Comparison of ENCODE assay signal across 10 cellular contexts in genomic region chr6:25250878-25251277, GRCh38. TPM values are rescaled to one million over a fixed set of nuclear protein-coding genes. Genes with fewer than 3 reads are reported as not detected.
DNase-seq lines count a peak whose midpoint lies in the region; ATAC-seq, FAIRE-seq and TF ChIP-seq lines count a peak whose summit lies in the region.
"Had no signal": no experiment of that assay in that cellular context is flagged by ENCODE, and none has a peak within 500 bp of the region (broad histone marks: within the 10 kb centered on the region; RNA-seq: fewer than 3 reads in every experiment).

No MANE protein-coding gene starts in this region.

- no peak overlapping the region for H3K4me3 Mint-ChIP-seq in T-cell
- H3K4me3 Mint-ChIP-seq: WTC11 had no signal

- H3K27ac Mint-ChIP-seq in T-cell = no peak overlapping the region
- H3K27ac Mint-ChIP-seq: WTC11 had no signal

- H3K27me3 Mint-ChIP-seq in T-cell = peaks cover 4 to 10% of the 10 kb centered on the region in 2 donors

- TF ChIP-seq POLR2A in GM12892 (IDR thresholded peaks at IDR 0.05; ENCODE audit: low read depth, low read length) = no peak

- H3K36me3 Mint-ChIP-seq in T-cell = no peaks in the 10 kb centered on the region
- H3K36me3 Mint-ChIP-seq: WTC11 had no signal

- H3K4me1 Mint-ChIP-seq in T-cell = no peaks in the 10 kb centered on the region
- H3K4me1 Mint-ChIP-seq: WTC11 had no signal

- POLR2A ChIA-PET in T-cell (lab: Charles Lee) = interaction anchor here in 1 of 2 donors (0.7 kb wide), 1 partner anchor 9 kb away, joined by 3 read pairs; no protein-coding TSS in a partner anchor

- ATAC-seq in GM21423 (IDR thresholded peaks at IDR 0.05; ENCODE audit: unreplicated experiment) (peak; percentile 67), T-cell (replicated peaks in 1 of 4) (no peak)
- ATAC-seq: K562, WTC11 had no signal

- CTCF ChIA-PET in T-cell (lab: Charles Lee) = interaction anchor here in 1 of 2 donors (0.6 kb wide), 1 partner anchor 385 kb away, joined by 3 read pairs; no protein-coding TSS in a partner anchor

- FAIRE-seq in GM12892 (lab: Jason Lieb, UNC) = peak; percentile 84
- FAIRE-seq: K562 had no signal

- H3K9me3 Mint-ChIP-seq in T-cell = no peaks in the 10 kb centered on the region
- H3K9me3 Mint-ChIP-seq: WTC11 had no signal

- DNase-seq in GM12892 (ENCODE audit: insufficient read length) = no peak
- DNase-seq in LHCN-M2 (ENCODE audit: low read depth) = peak; percentile 65
- peak; percentile 71 for DNase-seq in glomerular visceral epithelial cell (ENCODE audit: extremely low spot score)
- no peak for DNase-seq in SHP77 treated with DMSO at 0.1 percent for 48 hours (lab: John Stamatoyannopoulos, UW)
- DNase-seq in AML-193 (lab: John Stamatoyannopoulos, UW) = no peak
- DNase-seq in activated gamma-delta T cell (lab: John Stamatoyannopoulos, UW) = no peak
- DNase-seq in T-cell = no peak

RNA-seq across cellular contexts. Expression of gene CARMIL1, which starts 28.3 kb away (rescaled TPM):
- polyA plus RNA-seq in GM12892 (2012; ENCODE audit: missing spikeins) = 4.0 TPM
- total RNA-seq in LHCN-M2 (2014; rRNA removed) (5.5 and 5.6 TPM in 2 replicates), T-cell (10 to 100 TPM in 1 of 5 donors, 1 to 10 TPM in 4; 4.0 to 11.6 (median 6.1) TPM)
- polyA plus RNA-seq in LHCN-M2 (2012) = 4.3 TPM

Comparison
In these comparisons a context has a peak if more than half of its experiments do, and no peak if none do; other contexts are left out.
1. DNase-seq: peak in LHCN-M2 (single experiment) and glomerular visceral epithelial cell (single experiment); none in GM12892 (single experiment), SHP77 treated with DMSO at 0.1 percent for 48 hours (single experiment), AML-193 (0 of 2), activated gamma-delta T cell (single experiment) and T-cell (0 of 34).